Comparison of ENCODE assay signal across 16 cellular contexts in genomic region chr4:118585015-118585414, GRCh38.
"Had no signal": no experiment of that assay in that cellular context is flagged by ENCODE, and none has a peak within 500 bp of the region (broad histone marks: within the 10 kb centered on the region; RNA-seq: fewer than 3 reads in every experiment).

No MANE protein-coding gene starts in this region.

- H3K27ac ChIP-seq: adrenal gland, cardiac muscle cell, tibial nerve had no signal

- H3K4me3 ChIP-seq: adrenal gland, cardiac muscle cell, tibial nerve, vagina had no signal

- H3K27ac Mint-ChIP-seq: activated T-helper 17 cell treated with anti-CD3 and anti-CD28 coated beads, Interleukin-2, amount 50 U/mL, for 72 hours; naive thymus-derived CD8-positive, alpha-beta T cell; stimulated activated effector memory CD8-positive, alpha-beta T cell treated with anti-CD3 and anti-CD28 coated beads, Interleukin-12 subunit alpha, Interleukin-12 subunit beta, amount 100 ng/mL, for 72 hours had no signal

- H3K27me3 ChIP-seq: adrenal gland, cardiac muscle cell, vagina had no signal

- ATAC-seq: activated CD4-positive, CD25-positive, alpha-beta regulatory T cell treated with anti-CD3 and anti-CD28 coated beads, Interleukin-2, amount 50 U/mL, for 24 hours; activated T-helper 17 cell treated with anti-CD3 and anti-CD28 coated beads, Interleukin-2, amount 50 U/mL, for 72 hours; naive thymus-derived CD8-positive, alpha-beta T cell; stimulated activated effector memory CD8-positive, alpha-beta T cell treated with anti-CD3 and anti-CD28 coated beads, Interleukin-12 subunit alpha, Interleukin-12 subunit beta, amount 100 ng/mL, for 72 hours had no signal

- DNase-seq: activated CD4-positive, alpha-beta T cell treated with anti-CD3 and anti-CD28 coated beads, Interleukin-2, amount 50 U/mL, for 4 hours; activated naive CD4-positive, alpha-beta T cell treated with anti-CD3 and anti-CD28 coated beads, Interleukin-2, amount 50 U/mL, for 16 hours; head of caudate nucleus; kidney glomerular epithelial cell; left ventricle myocardium superior; mesenchymal stem cell; naive thymus-derived CD8-positive, alpha-beta T cell; retina; T1000 had no signal

- H3K36me3 Mint-ChIP-seq: naive thymus-derived CD8-positive, alpha-beta T cell; stimulated activated effector memory CD8-positive, alpha-beta T cell treated with anti-CD3 and anti-CD28 coated beads, Interleukin-12 subunit alpha, Interleukin-12 subunit beta, amount 100 ng/mL, for 72 hours had no signal

- H3K4me3 Mint-ChIP-seq: activated T-helper 17 cell treated with anti-CD3 and anti-CD28 coated beads, Interleukin-2, amount 50 U/mL, for 72 hours; naive thymus-derived CD8-positive, alpha-beta T cell; stimulated activated effector memory CD8-positive, alpha-beta T cell treated with anti-CD3 and anti-CD28 coated beads, Interleukin-12 subunit alpha, Interleukin-12 subunit beta, amount 100 ng/mL, for 72 hours had no signal

- H3K9me3 ChIP-seq: adrenal gland, tibial nerve, vagina had no signal

- H3K9me3 Mint-ChIP-seq: activated T-helper 17 cell treated with anti-CD3 and anti-CD28 coated beads, Interleukin-2, amount 50 U/mL, for 72 hours; naive thymus-derived CD8-positive, alpha-beta T cell; stimulated activated effector memory CD8-positive, alpha-beta T cell treated with anti-CD3 and anti-CD28 coated beads, Interleukin-12 subunit alpha, Interleukin-12 subunit beta, amount 100 ng/mL, for 72 hours had no signal

- H3K4me1 Mint-ChIP-seq: activated T-helper 17 cell treated with anti-CD3 and anti-CD28 coated beads, Interleukin-2, amount 50 U/mL, for 72 hours; stimulated activated effector memory CD8-positive, alpha-beta T cell treated with anti-CD3 and anti-CD28 coated beads, Interleukin-12 subunit alpha, Interleukin-12 subunit beta, amount 100 ng/mL, for 72 hours had no signal

- H3K4me1 ChIP-seq: adrenal gland, vagina had no signal

- H3K36me3 ChIP-seq: adrenal gland, cardiac muscle cell, tibial nerve, vagina had no signal
